ENCODE assay signal across 17 cellular contexts in the genomic region with DNA sequence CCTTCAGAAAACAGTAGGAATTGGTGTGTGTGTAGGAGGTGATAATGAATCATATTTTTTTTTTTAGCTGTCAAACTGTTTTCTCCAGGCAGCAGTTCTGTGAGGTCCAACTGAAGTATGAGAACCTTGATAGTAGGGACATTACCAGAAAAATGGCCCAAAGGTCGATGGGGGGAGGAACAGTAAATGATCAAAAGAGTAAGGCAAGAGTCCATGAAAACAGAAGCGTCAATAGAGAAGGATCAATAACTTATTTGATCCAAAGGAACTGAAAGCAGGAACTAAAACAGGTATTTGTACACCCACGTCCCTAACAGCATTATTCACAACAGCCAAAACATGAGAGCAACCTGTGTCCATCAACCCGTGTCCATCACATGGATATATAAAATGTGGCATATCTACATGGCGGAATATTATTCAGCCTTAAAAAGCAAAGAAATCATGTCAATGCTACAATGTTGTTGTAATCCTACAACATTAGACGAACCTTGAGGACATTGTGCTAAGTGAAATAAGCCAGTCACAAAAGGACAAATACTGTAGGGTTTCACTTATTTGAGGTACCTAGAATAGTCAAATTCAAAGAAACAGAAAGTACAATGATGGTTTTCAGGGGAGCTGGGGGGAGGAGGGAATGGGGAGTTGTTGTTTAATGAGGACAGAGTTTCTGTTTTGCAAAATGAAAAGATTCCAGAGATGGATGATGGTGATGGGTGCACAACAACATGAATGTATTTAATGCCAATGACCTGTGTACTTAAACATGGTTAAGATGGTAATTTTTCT.
DNase-seq lines count a peak whose midpoint lies in the region; ATAC-seq and TF ChIP-seq lines count a peak whose summit lies in the region.
"Had no signal": no experiment of that assay in that cellular context is flagged by ENCODE, and none has a peak within 500 bp of the region (broad histone marks: within the 10 kb centered on the region; RNA-seq: fewer than 3 reads in every experiment).

No MANE protein-coding gene starts in this region.

- DNase-seq in CD8-positive, alpha-beta memory T cell, result peak in 2 of 5 donors; percentile 34 to 40
- DNase-seq in T-helper 17 cell (no peak), superior temporal gyrus (ENCODE audit: extremely low spot score) (no peak), COLO668 (lab: John Stamatoyannopoulos, UW; ENCODE audit: unreplicated experiment) (no peak), hepatocyte (ENCODE audit: low spot score) (no peak), NCI-H2196 treated with DMSO at 0.1 percent for 48 hours (lab: John Stamatoyannopoulos, UW; ENCODE audit: unreplicated experiment) (no peak)
- DNase-seq: GDM1, heart left ventricle, left cardiac atrium, NCI-H2171, PC-3, sigmoid colon had no signal

- no peaks in the 10 kb centered on the region for H3K79me2 ChIP-seq in hepatocyte

- H3K27ac Mint-ChIP-seq in CD8-positive, alpha-beta memory T cell, result peak overlapping the region; percentile 74 to 98 (median 91)
- H3K27ac Mint-ChIP-seq in T-helper 17 cell, result no peak overlapping the region
- H3K27ac Mint-ChIP-seq: nephron had no signal

- peaks cover 55 to 59% (median 55%) of the 10 kb centered on the region in 3 donors for H3K4me1 Mint-ChIP-seq in CD8-positive, alpha-beta memory T cell
- peaks cover 55% of the 10 kb centered on the region for H3K4me1 Mint-ChIP-seq in T-helper 17 cell

- WGBS in liver, result 47% methylated on average over 6 of the region's 6 CpGs
- WGBS in hepatocyte (ENCODE audit: low lambda C conversion rate, missing lambda C conversion rate), result 85% methylated on average over 6 of the region's 6 CpGs

- no peak overlapping the region for H2AFZ ChIP-seq in hepatocyte

- no peak overlapping the region for H3K4me2 ChIP-seq in hepatocyte

- H3K27me3 ChIP-seq in CD8-positive, alpha-beta memory T cell (ENCODE audit: insufficient read depth, low read length, poor library complexity, severe bottlenecking), result no peaks in the 10 kb centered on the region
- H3K27me3 ChIP-seq in liver (ENCODE audit: control insufficient read depth in 4 of 4, insufficient read depth in 4 of 4, low read length in 3 of 4) (no peaks in the 10 kb centered on the region), hepatocyte (no peaks in the 10 kb centered on the region)
- H3K27me3 ChIP-seq: cardiac muscle cell, heart left ventricle, sigmoid colon had no signal

- H3K9me3 ChIP-seq in CD8-positive, alpha-beta memory T cell (ENCODE audit: low read length), result no peaks in the 10 kb centered on the region
- H3K9me3 ChIP-seq in T-helper 17 cell (ENCODE audit: control insufficient read depth, low read length, poor library complexity, severe bottlenecking) (no peaks in the 10 kb centered on the region), liver (ENCODE audit: control insufficient read depth in 4 of 4, low read length in 3 of 4) (no peaks in the 10 kb centered on the region), hepatocyte (ENCODE audit: low read depth) (no peaks in the 10 kb centered on the region)
- H3K9me3 ChIP-seq: heart left ventricle, sigmoid colon had no signal

- H3K27me3 Mint-ChIP-seq in CD8-positive, alpha-beta memory T cell, result no peaks in the 10 kb centered on the region
- H3K27me3 Mint-ChIP-seq in T-helper 17 cell, result no peaks in the 10 kb centered on the region

- POLR2A ChIA-PET in CD8-positive, alpha-beta memory T cell (lab: Charles Lee), result interaction anchor here (0.5 to 2.4 kb wide), 4 partner anchors 9 to 64 kb away, joined by 3 to 8 read pairs (median 8); no protein-coding TSS in a partner anchor

- no peaks in the 10 kb centered on the region for H3K9me2 ChIP-seq in hepatocyte (replicated peaks; ENCODE audit: insufficient read depth)

- H3K4me3 ChIP-seq in CD8-positive, alpha-beta memory T cell (ENCODE audit: low read length), result peak overlapping the region; percentile 5
- H3K4me3 ChIP-seq in liver (ENCODE audit: low read depth in 1 of 3, low read length in 3 of 3) (no peak overlapping the region), hepatocyte (no peak overlapping the region)
- H3K4me3 ChIP-seq: cardiac muscle cell, heart left ventricle, sigmoid colon had no signal

- peak overlapping the region; percentile 5 for H3K27ac ChIP-seq in CD8-positive, alpha-beta memory T cell (ENCODE audit: low read depth, low read length)
- H3K27ac ChIP-seq in liver (ENCODE audit: low read depth in 1 of 2, low read length in 2 of 2), result peak overlapping the region; percentile 57 to 61
- H3K27ac ChIP-seq in hepatocyte, result no peak overlapping the region
- H3K27ac ChIP-seq: C4-2B, cardiac muscle cell, sigmoid colon had no signal

- peak; percentile 41 for ATAC-seq in GM21390 (IDR thresholded peaks at IDR 0.05; ENCODE audit: unreplicated experiment)
- no peak for ATAC-seq in T-helper 17 cell
- ATAC-seq: heart left ventricle, left cardiac atrium, PC-3 had no signal

- peak overlapping the region; percentile 60 to 78 (median 69) for H3K4me3 Mint-ChIP-seq in CD8-positive, alpha-beta memory T cell
- peak overlapping the region; percentile 90 for H3K4me3 Mint-ChIP-seq in T-helper 17 cell
- H3K4me3 Mint-ChIP-seq: nephron had no signal

- peaks cover 0 to 47% (median 8%) of the 10 kb centered on the region in 3 donors for H3K36me3 Mint-ChIP-seq in CD8-positive, alpha-beta memory T cell
- peaks cover 10% of the 10 kb centered on the region for H3K36me3 Mint-ChIP-seq in T-helper 17 cell (ENCODE audit: low read depth)

- H4K20me1 ChIP-seq in hepatocyte (ENCODE audit: insufficient read depth, poor library complexity, severe bottlenecking), result no peaks in the 10 kb centered on the region

- H3K36me3 ChIP-seq in CD8-positive, alpha-beta memory T cell (ENCODE audit: insufficient read depth, low read length), result peaks cover 3% of the 10 kb centered on the region
- H3K36me3 ChIP-seq in liver (ENCODE audit: control insufficient read depth in 4 of 4, insufficient read depth in 3 of 4, low read depth in 1 of 4, low read length in 3 of 4) (peaks cover 0 to 6% (median 3%) of the 10 kb centered on the region in 4 donors), hepatocyte (replicated peaks; ENCODE audit: insufficient read depth, low read depth) (no peaks in the 10 kb centered on the region)
- H3K36me3 ChIP-seq: cardiac muscle cell had no signal

- H3K9me3 Mint-ChIP-seq in CD8-positive, alpha-beta memory T cell, result no peaks in the 10 kb centered on the region
- H3K9me3 Mint-ChIP-seq: nephron had no signal

- CTCF ChIA-PET in CD8-positive, alpha-beta memory T cell (lab: Charles Lee), result interaction anchor here (0.7 to 10.1 kb wide), 6 partner anchors 11 to 92 kb away, joined by 3 to 56 read pairs (median 4); no protein-coding TSS in a partner anchor

- no peak for TF ChIP-seq CTCF in liver (IDR thresholded peaks at IDR 0.05; ENCODE audit: low read depth, low read length, missing input control)
- TF ChIP-seq CTCF in hepatocyte (IDR thresholded peaks at IDR 0.05; ENCODE audit: poor library complexity), result no peak

- H3K4me1 ChIP-seq in CD8-positive, alpha-beta memory T cell (ENCODE audit: insufficient read depth, low read length), result peaks cover 86% of the 10 kb centered on the region
- H3K4me1 ChIP-seq in liver (ENCODE audit: control insufficient read depth in 4 of 4, insufficient read depth in 4 of 4, low read length in 3 of 4) (peaks cover 0 to 15% (median 7%) of the 10 kb centered on the region in 4 donors), hepatocyte (ENCODE audit: insufficient read depth) (no peaks in the 10 kb centered on the region)

- no peak overlapping the region for H3K9ac ChIP-seq in liver (ENCODE audit: low read depth in 1 of 2, low read length in 2 of 2)

- TF ChIP-seq RAD21 in liver (IDR thresholded peaks at IDR 0.05), result peak; percentile 5 to 47

TF ChIP-seq in liver, 16 proteins besides CTCF, POLR2A, EP300 and RAD21 (continues in another document):
- TF ChIP-seq GABPA (IDR thresholded peaks at IDR 0.05 in 1 of 2, conservative IDR thresholded peaks at IDR 0.05 in 1 of 2) (no peak), TAF1 (conservative IDR thresholded peaks at IDR 0.05) (peak; percentile 41), HNF4A (conservative IDR thresholded peaks at IDR 0.05) (peak; percentile 83 to 92), HNF4G (IDR thresholded peaks at IDR 0.05) (peak; percentile 69), RXRA (IDR thresholded peaks at IDR 0.05) (peak; percentile 84 to 93), FOXA2 (IDR thresholded peaks at IDR 0.05) (peak; percentile 63), ZBTB33 (IDR thresholded peaks at IDR 0.05) (peak; percentile 37)
- TF ChIP-seq, protein P1, sequence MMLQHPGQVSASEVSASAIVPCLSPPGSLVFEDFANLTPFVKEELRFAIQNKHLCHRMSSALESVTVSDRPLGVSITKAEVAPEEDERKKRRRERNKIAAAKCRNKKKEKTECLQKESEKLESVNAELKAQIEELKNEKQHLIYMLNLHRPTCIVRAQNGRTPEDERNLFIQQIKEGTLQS (IDR thresholded peaks at IDR 0.05), result peak; percentile 34
